Comparison of ENCODE assay signal across 1 cellular context in genomic region chr16:89738072-89738377, GRCh38.
TF ChIP-seq lines count a peak whose summit lies in the region.

No MANE protein-coding gene starts in this region.

TF ChIP-seq in HepG2, 621 proteins besides CTCF, POLR2A, EP300 and RAD21:
- TF ChIP-seq POLR2AphosphoS5 (IDR thresholded peaks at IDR 0.05; ENCODE audit: low read depth, low read length) = peak; percentile 27; the same call in 1 of the 2 replicates
- TF ChIP-seq ZNF605 (CRISPR knock-in tag; IDR thresholded peaks at IDR 0.05) = 0 out of 2 replicates have a peak, but pooled peaks have one; percentile 34
- TF ChIP-seq HMG20A (CRISPR knock-in tag; IDR thresholded peaks at IDR 0.05; ENCODE audit: borderline replicate concordance) = no peak
- no peak for TF ChIP-seq NONO (IDR thresholded peaks at IDR 0.05)
- TF ChIP-seq NONO (CRISPR knock-in tag; conservative IDR thresholded peaks at IDR 0.05) = peak; percentile 40; the same call in 1 of the 2 replicates
- TF ChIP-seq NAIF1 (CRISPR knock-in tag; IDR thresholded peaks at IDR 0.05; ENCODE audit: borderline replicate concordance) = no peak
- peak; percentile 74 for TF ChIP-seq RBFOX2 (IDR thresholded peaks at IDR 0.05; ENCODE audit: low read depth, low read length)
- peak; percentile 74; the same call in 1 of the 2 replicates for TF ChIP-seq ZBTB33 (CRISPR knock-in tag; IDR thresholded peaks at IDR 0.05)
- TF ChIP-seq UBTF (CRISPR knock-in tag; IDR thresholded peaks at IDR 0.05) = no peak
- no peak for TF ChIP-seq ZNF574 (CRISPR knock-in tag; IDR thresholded peaks at IDR 0.05)
- TF ChIP-seq RXRA (CRISPR knock-in tag; IDR thresholded peaks at IDR 0.05) = 0 out of 2 replicates have a peak, but pooled peaks have one; percentile 36
- peak; percentile 41 for TF ChIP-seq AGO1 (IDR thresholded peaks at IDR 0.05; ENCODE audit: low read depth, low read length, poor library complexity, severe bottlenecking)
- no peak for TF ChIP-seq HDAC1 (CRISPR knock-in tag; IDR thresholded peaks at IDR 0.05)
- TF ChIP-seq ZNF546 (CRISPR knock-in tag; conservative IDR thresholded peaks at IDR 0.05) = no peak
- 0 out of 2 replicates have a peak, but pooled peaks have one; percentile 51 for TF ChIP-seq POLR2G (IDR thresholded peaks at IDR 0.05; ENCODE audit: low read depth, low read length)
- peak; percentile 33 for TF ChIP-seq RBM22 (optimal IDR thresholded peaks at IDR 0.05; ENCODE audit: low read length)
- no peak for TF ChIP-seq ZNF292 (CRISPR knock-in tag; IDR thresholded peaks at IDR 0.05; ENCODE audit: borderline replicate concordance, low read depth)
- no peak for TF ChIP-seq NCOA5 (CRISPR knock-in tag; IDR thresholded peaks at IDR 0.05)
- TF ChIP-seq TMF1 (CRISPR knock-in tag; IDR thresholded peaks at IDR 0.05; ENCODE audit: low read depth) = no peak
- peak; percentile 95 for TF ChIP-seq AGO2 (optimal IDR thresholded peaks at IDR 0.05; ENCODE audit: low read depth, low read length)
- no peak for TF ChIP-seq ZNF484 (CRISPR knock-in tag; IDR thresholded peaks at IDR 0.05; ENCODE audit: borderline replicate concordance, low read depth)
TF ChIP-seq in HepG2: peak in this region for 10.
